11 cellular contexts compared by ENCODE assay signal in the genomic region with DNA sequence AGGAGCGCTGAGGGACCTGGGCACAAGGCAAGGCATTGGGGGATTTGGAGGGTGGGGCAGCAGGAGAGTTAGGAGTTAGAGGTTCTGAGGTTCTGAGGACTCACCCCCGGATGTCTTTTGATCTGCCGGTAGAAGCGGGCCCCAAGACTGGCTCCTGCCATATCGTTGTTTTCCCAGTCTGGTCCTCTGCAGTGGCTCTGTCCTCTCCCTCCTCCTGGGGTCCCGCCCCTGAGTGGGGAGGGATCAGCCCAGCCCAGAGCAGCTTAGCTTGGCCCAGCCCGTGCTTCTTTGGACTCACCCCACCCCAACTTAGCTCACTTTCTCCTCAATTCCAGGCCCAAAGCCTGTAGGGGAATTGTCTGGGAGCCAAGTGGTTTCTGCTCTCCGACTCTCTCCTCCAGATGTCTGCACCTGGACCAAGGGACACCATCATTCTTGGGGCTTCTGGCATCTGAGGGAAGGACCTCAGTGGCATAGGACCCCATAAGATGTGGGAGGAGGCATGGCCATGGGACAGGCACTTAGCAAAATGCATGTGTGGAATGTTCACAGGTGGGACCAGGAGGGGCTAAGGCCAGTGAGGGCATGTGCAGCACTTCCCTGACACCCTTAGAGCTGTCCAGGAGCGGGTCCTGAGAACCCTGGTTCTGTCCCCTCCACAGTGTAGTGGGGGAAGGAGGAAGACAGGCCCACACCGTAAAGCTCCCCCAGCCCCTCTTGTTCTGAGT. TPM values are rescaled to one million over a fixed set of nuclear protein-coding genes. Genes with fewer than 3 reads are reported as not detected.
DNase-seq lines count a peak whose midpoint lies in the region; ATAC-seq, FAIRE-seq and TF ChIP-seq lines count a peak whose summit lies in the region.
"Had no signal": no experiment of that assay in that cellular context is flagged by ENCODE, and none has a peak within 500 bp of the region (broad histone marks: within the 10 kb centered on the region; RNA-seq: fewer than 3 reads in every experiment).

No MANE protein-coding gene starts in this region.

- CTCF ChIA-PET in CD4-positive, alpha-beta T cell (lab: Charles Lee): interaction anchor here (6.0 to 10.7 kb wide), 2 partner anchors 9 to 21 kb away, joined by 127 to 225 read pairs; a partner anchor contains a TSS
- CTCF ChIA-PET in naive thymus-derived CD4-positive, alpha-beta T cell (lab: Charles Lee): interaction anchor here (1.3 to 11.8 kb wide), 4 partner anchors 10 to 168 kb away, joined by 3 to 156 read pairs (median 83); a partner anchor contains a TSS

- no peak for TF ChIP-seq CTCF in CD4-positive, alpha-beta T cell (IDR thresholded peaks at IDR 0.05)
- no peak for TF ChIP-seq CTCF in kidney (IDR thresholded peaks at IDR 0.05; ENCODE audit: borderline replicate concordance, extremely low read depth, insufficient read depth)

- H3K27ac Mint-ChIP-seq in CD4-positive, alpha-beta T cell: no peak overlapping the region
- peak overlapping the region; percentile 9 to 96 (median 93) for H3K27ac Mint-ChIP-seq in IgD-negative memory B cell
- no peak overlapping the region for H3K27ac Mint-ChIP-seq in central memory CD8-positive, alpha-beta T cell (ENCODE audit: low read depth)
- peak overlapping the region in 2 of 9 donors; percentile 45 to 77 for H3K27ac Mint-ChIP-seq in naive thymus-derived CD4-positive, alpha-beta T cell

- ATAC-seq in CD4-positive, alpha-beta T cell (ENCODE audit: poor library complexity): no peak
- ATAC-seq in central memory CD8-positive, alpha-beta T cell (replicated peaks; ENCODE audit: extremely low read depth, poor library complexity, severe bottlenecking): no peak
- no peak for ATAC-seq in naive thymus-derived CD4-positive, alpha-beta T cell

- H3K9me3 Mint-ChIP-seq in CD4-positive, alpha-beta T cell: no peaks in the 10 kb centered on the region
- H3K9me3 Mint-ChIP-seq in IgD-negative memory B cell: no peaks in the 10 kb centered on the region
- no peaks in the 10 kb centered on the region for H3K9me3 Mint-ChIP-seq in central memory CD8-positive, alpha-beta T cell
- H3K9me3 Mint-ChIP-seq in naive thymus-derived CD4-positive, alpha-beta T cell: no peaks in the 10 kb centered on the region

- peaks cover 0 to 33% (median 0%) of the 10 kb centered on the region in 3 experiments for H3K36me3 ChIP-seq in naive thymus-derived CD4-positive, alpha-beta T cell (ENCODE audit: control insufficient read depth in 2 of 3, insufficient read depth in 3 of 3, low read length in 3 of 3)
- H3K36me3 ChIP-seq in kidney (ENCODE audit: control insufficient read depth in 1 of 2, insufficient read depth in 2 of 2, low read length in 2 of 2): peaks cover 11 to 23% of the 10 kb centered on the region in 2 donors

- H3K4me3 ChIP-seq in naive thymus-derived CD4-positive, alpha-beta T cell (ENCODE audit: low read length): no peak overlapping the region
- no peak overlapping the region for H3K4me3 ChIP-seq in kidney (ENCODE audit: low read length in 2 of 2)

- no peak for FAIRE-seq in kidney (lab: Jason Lieb, UNC)
- FAIRE-seq: endometrium had no signal

- no peak for DNase-seq in CD4-positive, alpha-beta T cell
- DNase-seq in central memory CD8-positive, alpha-beta T cell (ENCODE audit: low spot score in 2 of 2): no peak
- DNase-seq in naive thymus-derived CD4-positive, alpha-beta T cell: peak in 1 of 9 donors; percentile 13
- DNase-seq in kidney: no peak
- no peak for DNase-seq in SKM-1 treated with dmso at 0.1 percent for 144 hours (lab: John Stamatoyannopoulos, UW; ENCODE audit: unreplicated experiment)
- no peak for DNase-seq in iPS-NIHi11 (ENCODE audit: low spot score)
- DNase-seq in AML-193 (lab: John Stamatoyannopoulos, UW): no peak
- DNase-seq: GF-D8 had no signal

- intact Hi-C loops in CD4-positive, alpha-beta T cell (cut with DNase I, micrococcal nuclease): loop anchor here in 1 of 2 experiments (5.0 kb wide), 1 partner anchor 110 kb away; a partner anchor contains a TSS
- intact Hi-C loops in naive thymus-derived CD4-positive, alpha-beta T cell (cut with micrococcal nuclease): no loop called here
- intact Hi-C loops in kidney (cut with DNase I): no loop called here

- no peaks in the 10 kb centered on the region for H3K9me3 ChIP-seq in CD4-positive, alpha-beta T cell (ENCODE audit: control insufficient read depth, low read length)
- no peaks in the 10 kb centered on the region for H3K9me3 ChIP-seq in naive thymus-derived CD4-positive, alpha-beta T cell (ENCODE audit: control insufficient read depth in 2 of 3, low read length in 3 of 3)
- no peaks in the 10 kb centered on the region for H3K9me3 ChIP-seq in kidney (ENCODE audit: control insufficient read depth in 1 of 2, low read length in 2 of 2)

- peaks cover 76% of the 10 kb centered on the region for H3K4me1 Mint-ChIP-seq in CD4-positive, alpha-beta T cell (ENCODE audit: low read depth)
- H3K4me1 Mint-ChIP-seq in IgD-negative memory B cell: peaks cover 45 to 50% (median 48%) of the 10 kb centered on the region in 3 donors
- H3K4me1 Mint-ChIP-seq in central memory CD8-positive, alpha-beta T cell: peaks cover 58% of the 10 kb centered on the region
- H3K4me1 Mint-ChIP-seq in naive thymus-derived CD4-positive, alpha-beta T cell: peaks cover 43 to 65% (median 55%) of the 10 kb centered on the region in 7 donors

- no peak overlapping the region for H3K9ac ChIP-seq in kidney (ENCODE audit: low read length in 2 of 2)

- H3K27me3 ChIP-seq in CD4-positive, alpha-beta T cell (ENCODE audit: control insufficient read depth, insufficient read depth, low read length): peaks cover 49% of the 10 kb centered on the region
- peaks cover 4 to 17% of the 10 kb centered on the region in 2 donors for H3K27me3 ChIP-seq in naive thymus-derived CD4-positive, alpha-beta T cell (ENCODE audit: control insufficient read depth in 2 of 2, insufficient read depth in 2 of 2, low read length in 2 of 2)

- no peak overlapping the region for H3K27ac ChIP-seq in CD4-positive, alpha-beta T cell (ENCODE audit: low read depth, low read length)
- H3K27ac ChIP-seq in naive thymus-derived CD4-positive, alpha-beta T cell (ENCODE audit: low read depth, low read length): no peak overlapping the region
- H3K27ac ChIP-seq in kidney (ENCODE audit: low read depth in 2 of 2, low read length in 2 of 2): no peak overlapping the region
- H3K27ac ChIP-seq: HL-60 had no signal

- H3K27me3 Mint-ChIP-seq in CD4-positive, alpha-beta T cell: peaks cover 60% of the 10 kb centered on the region
- peaks cover 45% of the 10 kb centered on the region for H3K27me3 Mint-ChIP-seq in IgD-negative memory B cell
- peaks cover 64% of the 10 kb centered on the region for H3K27me3 Mint-ChIP-seq in central memory CD8-positive, alpha-beta T cell
- peaks cover 36 to 58% (median 45%) of the 10 kb centered on the region in 5 donors for H3K27me3 Mint-ChIP-seq in naive thymus-derived CD4-positive, alpha-beta T cell

- H3K4me3 Mint-ChIP-seq in CD4-positive, alpha-beta T cell: peak overlapping the region; percentile 89
- peak overlapping the region; percentile 67 to 94 (median 73) for H3K4me3 Mint-ChIP-seq in IgD-negative memory B cell
- peak overlapping the region; percentile 83 for H3K4me3 Mint-ChIP-seq in central memory CD8-positive, alpha-beta T cell
- peak overlapping the region; percentile 27 to 97 (median 82) for H3K4me3 Mint-ChIP-seq in naive thymus-derived CD4-positive, alpha-beta T cell

- peaks cover 32 to 51% of the 10 kb centered on the region in 2 donors for H3K4me1 ChIP-seq in naive thymus-derived CD4-positive, alpha-beta T cell (ENCODE audit: control insufficient read depth in 2 of 2, insufficient read depth in 2 of 2, low read length in 2 of 2)
- H3K4me1 ChIP-seq in kidney (ENCODE audit: control insufficient read depth in 1 of 2, insufficient read depth in 1 of 2, low read depth in 1 of 2, low read length in 2 of 2): peaks cover 4 to 25% of the 10 kb centered on the region in 2 donors

- POLR2A ChIA-PET in CD4-positive, alpha-beta T cell (lab: Charles Lee): interaction anchor here (0.6 to 1.2 kb wide), 2 partner anchors 11 to 23 kb away, joined by 3 to 5 read pairs; no protein-coding TSS in a partner anchor
- POLR2A ChIA-PET in naive thymus-derived CD4-positive, alpha-beta T cell (lab: Charles Lee): interaction anchor here (3.5 to 7.7 kb wide), 2 partner anchors 10 to 23 kb away, joined by 23 to 79 read pairs; a partner anchor contains a TSS

- peaks cover 26% of the 10 kb centered on the region for H3K36me3 Mint-ChIP-seq in CD4-positive, alpha-beta T cell (ENCODE audit: low read depth)
- peaks cover 4% of the 10 kb centered on the region for H3K36me3 Mint-ChIP-seq in IgD-negative memory B cell
- peaks cover 24% of the 10 kb centered on the region for H3K36me3 Mint-ChIP-seq in central memory CD8-positive, alpha-beta T cell (ENCODE audit: insufficient read depth)
- peaks cover 13 to 24% (median 15%) of the 10 kb centered on the region in 5 donors for H3K36me3 Mint-ChIP-seq in naive thymus-derived CD4-positive, alpha-beta T cell

RNA-seq across cellular contexts. Expression of a gene that starts 7.6 kb away (rescaled TPM):
- total RNA-seq in CD4-positive, alpha-beta T cell: 10 to 100 TPM; 21.3 to 22.2 TPM
- polyA plus RNA-seq in IgD-negative memory B cell (176 TPM), kidney (ENCODE audit: insufficient read depth, low read depth, low replicate concordance) (49.3 TPM)
- total RNA-seq in naive thymus-derived CD4-positive, alpha-beta T cell: 100 to 1,000 TPM in 1 of 5 experiments, 10 to 100 TPM in 4; 21.7 to 175 (median 36.1) TPM
- polyA plus RNA-seq in naive thymus-derived CD4-positive, alpha-beta T cell: 10 to 100 TPM; 29.7 to 40.4 TPM
- total RNA-seq in kidney: 70.1 TPM

RNA-seq across cellular contexts. Expression of a gene that starts 13.9 kb away (rescaled TPM):
- 1 to 10 TPM; 2.0 to 3.0 TPM for total RNA-seq in CD4-positive, alpha-beta T cell
- polyA plus RNA-seq in IgD-negative memory B cell (2.4 TPM), kidney (ENCODE audit: insufficient read depth, low read depth, low replicate concordance) (1.5 TPM)
- 1 to 10 TPM; 2.5 to 7.3 (median 5.6) TPM for total RNA-seq in naive thymus-derived CD4-positive, alpha-beta T cell
- not detected for polyA plus RNA-seq in naive thymus-derived CD4-positive, alpha-beta T cell
- 3.1 TPM for total RNA-seq in kidney

RNA-seq across cellular contexts. Expression of a gene that starts 20.5 kb away (rescaled TPM):
- not detected for total RNA-seq in CD4-positive, alpha-beta T cell
- 8.3 TPM for polyA plus RNA-seq in IgD-negative memory B cell
- under 1 TPM in 1 of 5 experiments, not detected in 4; 0.31 TPM for total RNA-seq in naive thymus-derived CD4-positive, alpha-beta T cell
- polyA plus RNA-seq in naive thymus-derived CD4-positive, alpha-beta T cell: not detected
- total RNA-seq in kidney: 0.16 TPM
- polyA plus RNA-seq in kidney (ENCODE audit: insufficient read depth, low read depth, low replicate concordance): 0.71 TPM

Comparison
In these comparisons a context has a peak if more than half of its experiments do, and no peak if none do; other contexts are left out.
1. H3K27ac Mint-ChIP-seq: peak in IgD-negative memory B cell (3 of 3); none in CD4-positive, alpha-beta T cell (single experiment) and central memory CD8-positive, alpha-beta T cell (single experiment).
2. Peak in every context shown above with its lines, with median percentiles within 50 percentile points of each other: H3K4me3 Mint-ChIP-seq.